In genomic region chr6:30162265-30163089, GRCh38 we compare ENCODE assay signal across 1 cellular context.
A peak's percentile ranks its signal among the peaks of the same experiment; 100 is the strongest.
TF ChIP-seq lines count a peak whose summit lies in the region.

No MANE protein-coding gene starts in this region.

TF ChIP-seq in HEK293, 187 proteins besides CTCF, POLR2A, EP300 and RAD21 (continued from another document and continues in another):
- TF ChIP-seq REST (tag by site-specific recombination; IDR thresholded peaks at IDR 0.05), result peak; percentile 89
- TF ChIP-seq ZNF549 (tag by site-specific recombination; IDR thresholded peaks at IDR 0.05), result no peak
- TF ChIP-seq REPIN1 (tag by site-specific recombination; IDR thresholded peaks at IDR 0.05; ENCODE audit: low read depth), result no peak; the same call in 1 of the 2 replicates
- TF ChIP-seq ZNF654 (tag by site-specific recombination; IDR thresholded peaks at IDR 0.05; ENCODE audit: low read depth), result peak; percentile 64
- peak; percentile 92 for TF ChIP-seq ZBTB8A (tag by site-specific recombination; IDR thresholded peaks at IDR 0.05)
- peak; percentile 39; the same call in 1 of the 2 replicates for TF ChIP-seq SCRT2 (tag by site-specific recombination; IDR thresholded peaks at IDR 0.05)
- peak; percentile 55; the same call in 1 of the 2 replicates for TF ChIP-seq ZNF610 (tag by site-specific recombination; IDR thresholded peaks at IDR 0.05; ENCODE audit: borderline replicate concordance)
- TF ChIP-seq ZNF362 (tag by site-specific recombination; IDR thresholded peaks at IDR 0.05), result 0 out of 2 replicates have a peak, but pooled peaks have one; percentile 45
- TF ChIP-seq HOXA7 (CRISPR knock-in tag; IDR thresholded peaks at IDR 0.05; ENCODE audit: borderline replicate concordance), result no peak
- TF ChIP-seq ZNF292 (tag by site-specific recombination; IDR thresholded peaks at IDR 0.05; ENCODE audit: borderline replicate concordance, low read depth), result peak; percentile 98
- TF ChIP-seq ZNF701 (tag by site-specific recombination; IDR thresholded peaks at IDR 0.05), result no peak
- peak; percentile 99 for TF ChIP-seq ZNF433 (tag by site-specific recombination; IDR thresholded peaks at IDR 0.05; ENCODE audit: low read depth)
- 0 out of 2 replicates have a peak, but pooled peaks have one; percentile 82 for TF ChIP-seq ZNF155 (tag by site-specific recombination; IDR thresholded peaks at IDR 0.05)
- TF ChIP-seq ZNF571 (tag by site-specific recombination; IDR thresholded peaks at IDR 0.05), result no peak
- peak; percentile 78; the same call in 1 of the 2 replicates for TF ChIP-seq GLI2 (tag by site-specific recombination; IDR thresholded peaks at IDR 0.05; ENCODE audit: borderline replicate concordance, low read depth)
- peak; percentile 89 for TF ChIP-seq RBAK (tag by site-specific recombination; IDR thresholded peaks at IDR 0.05)
- TF ChIP-seq ZNF133 (tag by site-specific recombination; IDR thresholded peaks at IDR 0.05), result no peak
- no peak for TF ChIP-seq KLF8 (tag by site-specific recombination; IDR thresholded peaks at IDR 0.05)
- no peak; the same call in 1 of the 2 replicates for TF ChIP-seq ZNF791 (tag by site-specific recombination; IDR thresholded peaks at IDR 0.05)
- peak; percentile 83 for TF ChIP-seq GFI1B (tag by site-specific recombination; IDR thresholded peaks at IDR 0.05)
- TF ChIP-seq ZNF530 (tag by site-specific recombination; IDR thresholded peaks at IDR 0.05; ENCODE audit: low read depth), result peak; percentile 86
- TF ChIP-seq ZSCAN4 (tag by site-specific recombination; IDR thresholded peaks at IDR 0.05), result no peak
- TF ChIP-seq ZFP37 (tag by site-specific recombination; IDR thresholded peaks at IDR 0.05), result peak; percentile 99
- no peak for TF ChIP-seq ATF2 (tag by site-specific recombination; IDR thresholded peaks at IDR 0.05; ENCODE audit: low read depth)
- TF ChIP-seq ZNF24 (tag by site-specific recombination; IDR thresholded peaks at IDR 0.05), result peak; percentile 55; the same call in 1 of the 2 replicates
- TF ChIP-seq ZBTB7A (tag by site-specific recombination; IDR thresholded peaks at IDR 0.05; ENCODE audit: low read depth), result no peak
- TF ChIP-seq ZNF529 (tag by site-specific recombination; IDR thresholded peaks at IDR 0.05; ENCODE audit: insufficient replicate concordance), result peak; percentile 87
- no peak for TF ChIP-seq ZNF544 (tag by site-specific recombination; IDR thresholded peaks at IDR 0.05)
- no peak for TF ChIP-seq ZNF280D (tag by site-specific recombination; IDR thresholded peaks at IDR 0.05)
- TF ChIP-seq ZNF423 (tag by site-specific recombination; IDR thresholded peaks at IDR 0.05), result no peak
- no peak for TF ChIP-seq ZNF302 (tag by site-specific recombination; IDR thresholded peaks at IDR 0.05; ENCODE audit: low read depth)
- TF ChIP-seq ZNF184 (tag by site-specific recombination; IDR thresholded peaks at IDR 0.05), result no peak
- TF ChIP-seq ZNF704 (tag by site-specific recombination; IDR thresholded peaks at IDR 0.05), result peak; percentile 89
- TF ChIP-seq ZNF335 (tag by site-specific recombination; conservative IDR thresholded peaks at IDR 0.05), result 0 out of 2 replicates have a peak, but pooled peaks have one; percentile 27
- peak; percentile 14; the same call in 1 of the 2 replicates for TF ChIP-seq ZNF10 (tag by site-specific recombination; IDR thresholded peaks at IDR 0.05)
- TF ChIP-seq ZNF548 (tag by site-specific recombination; IDR thresholded peaks at IDR 0.05), result peak; percentile 10; the same call in 1 of the 2 replicates
- no peak for TF ChIP-seq ZNF350 (tag by site-specific recombination; IDR thresholded peaks at IDR 0.05)
- no peak for TF ChIP-seq TRIM28 (IDR thresholded peaks at IDR 0.05; ENCODE audit: borderline replicate concordance, low read length)
- no peak for TF ChIP-seq SP2 (tag by site-specific recombination; IDR thresholded peaks at IDR 0.05)
- no peak for TF ChIP-seq ZNF26 (tag by site-specific recombination; IDR thresholded peaks at IDR 0.05)
- TF ChIP-seq SCRT1 (tag by site-specific recombination; IDR thresholded peaks at IDR 0.05; ENCODE audit: borderline replicate concordance), result no peak
- TF ChIP-seq TSHZ1 (tag by site-specific recombination; IDR thresholded peaks at IDR 0.05; ENCODE audit: borderline replicate concordance), result peak; percentile 24; the same call in 1 of the 2 replicates
- no peak for TF ChIP-seq ZNF175 (tag by site-specific recombination; IDR thresholded peaks at IDR 0.05)
- no peak for TF ChIP-seq ZNF561 (tag by site-specific recombination; IDR thresholded peaks at IDR 0.05; ENCODE audit: borderline replicate concordance)
- peak; percentile 48; the same call in 1 of the 2 replicates for TF ChIP-seq ZNF146 (tag by site-specific recombination; IDR thresholded peaks at IDR 0.05)
- TF ChIP-seq ZNF513 (tag by site-specific recombination; IDR thresholded peaks at IDR 0.05), result no peak
- no peak for TF ChIP-seq ZFP41 (tag by site-specific recombination; IDR thresholded peaks at IDR 0.05; ENCODE audit: borderline replicate concordance)
